Comparison of ENCODE assay signal across 1 cellular context in genomic region chr4:87058272-87059073, GRCh38.
TF ChIP-seq lines count a peak whose summit lies in the region.

No MANE protein-coding gene starts in this region.

TF ChIP-seq in GM23338, 12 proteins besides CTCF, POLR2A, EP300 and RAD21 (continued from another document):
- TF ChIP-seq ZNF462 (CRISPR knock-in tag; IDR thresholded peaks at IDR 0.05) = no peak
- no peak for TF ChIP-seq ZNF331 (CRISPR knock-in tag; IDR thresholded peaks at IDR 0.05; ENCODE audit: low read depth)
- TF ChIP-seq CREB1 (CRISPR knock-in tag; IDR thresholded peaks at IDR 0.05; ENCODE audit: low read depth) = no peak
- TF ChIP-seq STAT1 (IDR thresholded peaks at IDR 0.05; ENCODE audit: unreplicated experiment) = no peak
- no peak for TF ChIP-seq JUNB (IDR thresholded peaks at IDR 0.05; ENCODE audit: unreplicated experiment)
- no peak for TF ChIP-seq REST (IDR thresholded peaks at IDR 0.05; ENCODE audit: unreplicated experiment)
- no peak for TF ChIP-seq EZH2phosphoT487 (IDR thresholded peaks at IDR 0.05; ENCODE audit: unreplicated experiment)
